In the genomic region with DNA sequence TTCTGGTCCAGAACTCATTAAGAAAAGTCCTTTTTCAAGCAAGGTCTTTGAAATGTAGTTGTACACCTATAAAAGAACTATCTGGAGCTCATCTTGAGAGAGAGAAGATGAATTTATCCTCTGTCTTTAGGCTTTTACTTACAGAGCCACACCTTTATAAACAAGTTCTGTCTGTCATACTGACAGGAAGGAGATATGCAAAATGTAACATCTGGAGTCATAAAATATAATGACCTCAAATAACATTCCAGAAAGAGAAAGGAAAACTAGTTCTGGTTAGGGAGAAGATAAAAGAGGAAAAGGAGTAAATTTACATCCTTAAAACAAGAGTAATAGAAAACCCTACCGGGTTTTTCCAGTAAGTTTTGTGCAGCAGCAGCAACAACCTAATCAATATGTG, we compare ENCODE assay signal across 10 cellular contexts. TPM values are rescaled to one million over a fixed set of nuclear protein-coding genes. Genes with fewer than 3 reads are reported as not detected.
DNase-seq lines count a peak whose midpoint lies in the region; ATAC-seq and TF ChIP-seq lines count a peak whose summit lies in the region.
"Had no signal": no experiment of that assay in that cellular context is flagged by ENCODE, and none has a peak within 500 bp of the region (broad histone marks: within the 10 kb centered on the region; RNA-seq: fewer than 3 reads in every experiment).

No MANE protein-coding gene starts in this region.

- H3K36me3 ChIP-seq in left ventricle myocardium inferior (no peaks in the 10 kb centered on the region), muscle layer of duodenum (ENCODE audit: control insufficient read depth in 1 of 2, insufficient read depth in 2 of 2, low read length in 2 of 2) (no peaks in the 10 kb centered on the region), upper lobe of left lung (no peaks in the 10 kb centered on the region), mesendoderm (ENCODE audit: control insufficient read depth, insufficient read depth, low read length) (no peaks in the 10 kb centered on the region)

- H3K27me3 Mint-ChIP-seq in activated naive CD8-positive, alpha-beta T cell treated with anti-CD3 and anti-CD28 coated beads, Interleukin-2, amount 50 U/mL, for 24 hours = peaks cover 49% of the 10 kb centered on the region

- no peaks in the 10 kb centered on the region for H3K79me2 ChIP-seq in mesendoderm (ENCODE audit: control insufficient read depth, insufficient read depth, low read length)

- H4K5ac ChIP-seq in mesendoderm (ENCODE audit: low read length) = no peak overlapping the region

- TF ChIP-seq CTCF in left ventricle myocardium inferior (IDR thresholded peaks at IDR 0.05; ENCODE audit: borderline replicate concordance) (no peak), upper lobe of left lung (IDR thresholded peaks at IDR 0.05) (no peak)

- no peak overlapping the region for H3K4ac ChIP-seq in mesendoderm (ENCODE audit: low read depth, low read length)

- H3K4me2 ChIP-seq in mesendoderm (ENCODE audit: low read length) = no peak overlapping the region

- H3K4me1 ChIP-seq in left ventricle myocardium inferior (peaks cover 39% of the 10 kb centered on the region), muscle layer of duodenum (ENCODE audit: control insufficient read depth in 1 of 2, insufficient read depth in 2 of 2, low read length in 2 of 2) (peaks cover 0 to 8% of the 10 kb centered on the region in 2 donors), upper lobe of left lung (peaks cover 11 to 27% (median 19%) of the 10 kb centered on the region in 4 donors), mesendoderm (ENCODE audit: control insufficient read depth, low read depth, low read length) (no peaks in the 10 kb centered on the region)

- peaks cover 16% of the 10 kb centered on the region for H3K4me1 Mint-ChIP-seq in activated naive CD8-positive, alpha-beta T cell treated with anti-CD3 and anti-CD28 coated beads, Interleukin-2, amount 50 U/mL, for 24 hours

- no peaks in the 10 kb centered on the region for H3K79me1 ChIP-seq in mesendoderm (ENCODE audit: low read length)

- peak overlapping the region; percentile 81 for H3K4me3 Mint-ChIP-seq in activated naive CD8-positive, alpha-beta T cell treated with anti-CD3 and anti-CD28 coated beads, Interleukin-2, amount 50 U/mL, for 24 hours

- intact Hi-C loops in left ventricle myocardium inferior (cut with micrococcal nuclease) (loop anchor here (10.0 kb wide), 1 partner anchor 720 kb away; no protein-coding TSS in a partner anchor), Right ventricle myocardium inferior (cut with DNase I) (loop anchor here (5.0 to 10.0 kb wide), 4 partner anchors 492 to 1690 kb away; no protein-coding TSS in a partner anchor)

- no peak overlapping the region for H2BK5ac ChIP-seq in mesendoderm (ENCODE audit: low read length)

- no peaks in the 10 kb centered on the region for H3K36me3 Mint-ChIP-seq in activated naive CD8-positive, alpha-beta T cell treated with anti-CD3 and anti-CD28 coated beads, Interleukin-2, amount 50 U/mL, for 24 hours (ENCODE audit: low read depth)

- H3K4me3 ChIP-seq in left ventricle myocardium inferior (peak overlapping the region; percentile 81), muscle layer of duodenum (ENCODE audit: low read depth in 1 of 2, low read length in 2 of 2) (peak overlapping the region; percentile 78 to 89), upper lobe of left lung (peak overlapping the region in 3 of 4 donors; percentile 40 to 64 (median 59)), mesendoderm (ENCODE audit: low read length) (no peak overlapping the region)

- no peaks in the 10 kb centered on the region for H3K9me3 Mint-ChIP-seq in activated naive CD8-positive, alpha-beta T cell treated with anti-CD3 and anti-CD28 coated beads, Interleukin-2, amount 50 U/mL, for 24 hours

- WGBS in upper lobe of left lung, 2 donors = 39 to 44% methylated on average over 1 of the region's 1 CpG
- WGBS in mesendoderm (ENCODE audit: extremely low coverage, insufficient coverage, low lambda C conversion rate) = no CpG with 5 or more reads among the region's 1 CpG

- H3K27me3 ChIP-seq in left ventricle myocardium inferior (ENCODE audit: low read depth) (peaks cover 37% of the 10 kb centered on the region), muscle layer of duodenum (ENCODE audit: low read depth, low read length) (no peaks in the 10 kb centered on the region), upper lobe of left lung (peaks cover 0 to 10% (median 5%) of the 10 kb centered on the region in 4 donors), mesendoderm (ENCODE audit: insufficient read depth, low read length, poor library complexity) (peaks cover 21% of the 10 kb centered on the region)

- no peak overlapping the region for H2BK120ac ChIP-seq in mesendoderm (ENCODE audit: low read depth, low read length)

- H2AK5ac ChIP-seq in mesendoderm (ENCODE audit: low read length) = no peak overlapping the region

- H3K9me3 ChIP-seq in left ventricle myocardium inferior (replicated peaks) (no peaks in the 10 kb centered on the region), muscle layer of duodenum (ENCODE audit: control insufficient read depth in 1 of 2, low read length in 2 of 2) (no peaks in the 10 kb centered on the region), upper lobe of left lung (no peaks in the 10 kb centered on the region)

- no peak for TF ChIP-seq EP300 in upper lobe of left lung (IDR thresholded peaks at IDR 0.05)

- DNase-seq in left ventricle myocardium inferior (no peak), Right ventricle myocardium inferior (ENCODE audit: missing footprints) (no peak), upper lobe of left lung (no peak), NAMALWA (ENCODE audit: low spot score) (no peak), mesendoderm (no peak)
- DNase-seq in activated naive CD8-positive, alpha-beta T cell treated with anti-CD3 and anti-CD28 coated beads, Interleukin-2, amount 50 U/mL, for 24 hours = no peak
- no peak for DNase-seq in effector CD4-positive, alpha-beta T cell
- DNase-seq: NCI-H510A, SHP77 treated with DMSO at 0.1 percent for 48 hours had no signal

- no peak for ATAC-seq in Right ventricle myocardium inferior
- ATAC-seq in activated naive CD8-positive, alpha-beta T cell treated with anti-CD3 and anti-CD28 coated beads, Interleukin-2, amount 50 U/mL, for 24 hours = no peak
- no peak for ATAC-seq in upper lobe of left lung (ENCODE audit: low FRiP score in 2 of 2)

- H4K8ac ChIP-seq in mesendoderm (ENCODE audit: low read depth, low read length) = no peak overlapping the region

- H3K18ac ChIP-seq in mesendoderm (ENCODE audit: low read length) = no peak overlapping the region

- H3K27ac ChIP-seq in left ventricle myocardium inferior (replicated peaks) (peak overlapping the region; percentile 91), muscle layer of duodenum (ENCODE audit: low read length) (no peak overlapping the region), upper lobe of left lung (peak overlapping the region in 2 of 4 donors; percentile 53 to 58), mesendoderm (ENCODE audit: low read depth, low read length) (no peak overlapping the region)

- no peak overlapping the region for H3K56ac ChIP-seq in mesendoderm (ENCODE audit: low read length)

- TF ChIP-seq POLR2A in upper lobe of left lung (IDR thresholded peaks at IDR 0.05) = no peak

- no peak overlapping the region for H3K23ac ChIP-seq in mesendoderm (ENCODE audit: low read length)

- no peak overlapping the region for H3K27ac Mint-ChIP-seq in activated naive CD8-positive, alpha-beta T cell treated with anti-CD3 and anti-CD28 coated beads, Interleukin-2, amount 50 U/mL, for 24 hours

- no peak overlapping the region for H3K9ac ChIP-seq in mesendoderm (ENCODE audit: low read length)

- H2BK15ac ChIP-seq in mesendoderm (replicated peaks; ENCODE audit: low read depth) = no peak overlapping the region

RNA-seq across cellular contexts. Expression of a gene that starts 1.3 kb away (rescaled TPM):
- total RNA-seq in left ventricle myocardium inferior = 61.1 TPM
- total RNA-seq in Right ventricle myocardium inferior = 12.1 TPM
- 10 to 100 TPM in 3 of 6 donors, 1 to 10 TPM in 3; 4.7 to 31.4 (median 10.4) TPM for total RNA-seq in upper lobe of left lung
- 0.21 TPM for polyA plus RNA-seq in mesendoderm (2013, experiment 1 of 2)
- 0.20 TPM for polyA plus RNA-seq in mesendoderm (2013, experiment 2 of 2)
